In the genomic region with DNA sequence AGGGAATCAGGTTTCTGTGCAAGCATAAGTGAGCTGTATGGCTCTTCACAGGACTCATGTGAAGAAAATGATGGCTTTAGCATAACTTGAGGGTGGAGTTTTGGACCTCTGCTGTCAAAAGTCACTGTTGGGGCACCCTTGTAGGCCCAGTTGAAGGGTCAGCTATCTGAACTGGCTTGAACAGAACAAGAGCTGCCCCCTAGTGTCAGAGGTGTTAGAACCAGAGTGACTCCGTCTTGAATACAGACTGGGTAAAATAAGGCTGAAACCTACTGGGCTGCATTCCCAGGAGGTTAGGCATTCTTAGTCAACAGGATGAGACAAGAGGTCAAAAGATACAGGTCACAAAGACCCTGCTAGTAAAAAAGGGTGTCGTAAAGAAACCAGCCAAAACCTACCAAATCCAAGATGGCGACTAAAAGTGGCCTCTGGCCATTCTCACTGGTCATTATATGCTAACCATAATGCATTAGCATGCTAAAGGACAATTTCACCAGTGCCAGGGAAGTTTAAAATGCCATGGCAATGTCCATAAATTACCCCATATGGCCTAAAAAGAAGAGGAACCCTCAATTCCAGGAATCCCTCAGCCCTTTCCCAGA, we compare ENCODE assay signal across 13 cellular contexts.
DNase-seq lines count a peak whose midpoint lies in the region; TF ChIP-seq lines count a peak whose summit lies in the region.
"Had no signal": no experiment of that assay in that cellular context is flagged by ENCODE, and none has a peak within 500 bp of the region (broad histone marks: within the 10 kb centered on the region; RNA-seq: fewer than 3 reads in every experiment).

No MANE protein-coding gene starts in this region.

- H3K36me3 ChIP-seq in breast epithelium (no peaks in the 10 kb centered on the region), OCI-LY7 (ENCODE audit: insufficient read depth, low read length) (no peaks in the 10 kb centered on the region), iPS DF 6.9 (ENCODE audit: control insufficient read depth, insufficient read depth, low read length) (no peaks in the 10 kb centered on the region)
- H3K36me3 ChIP-seq: colonic mucosa, tibial artery had no signal

- POLR2A ChIA-PET in MCF 10A (lab: Yijun Ruan, JAX) = no interaction called here
- POLR2A ChIA-PET in OCI-LY7 (lab: Charles Lee) = no interaction called here

- peaks cover 5% of the 10 kb centered on the region for H3K4me1 Mint-ChIP-seq in MCF 10A (ENCODE audit: insufficient read depth, unreplicated experiment)

- H3K27me3 ChIP-seq in breast epithelium = no peaks in the 10 kb centered on the region
- no peaks in the 10 kb centered on the region for H3K27me3 ChIP-seq in iPS DF 6.9 (ENCODE audit: control insufficient read depth, insufficient read depth, low read length)
- H3K27me3 ChIP-seq: colonic mucosa had no signal

- H3K4me2 ChIP-seq in OCI-LY7 (ENCODE audit: low read length) = no peak overlapping the region

- DNase-seq in MCF 10A (ENCODE audit: unreplicated experiment) (no peak), breast epithelium (ENCODE audit: low spot score in 2 of 2) (no peak), OCI-LY7 (ENCODE audit: low spot score) (peak; percentile 55), iPS DF 6.9 (ENCODE audit: low read depth, low spot score) (peak; percentile 22), dedifferentiated amniotic fluid mesenchymal stem cell (ENCODE audit: extremely low spot score) (no peak), NCI-H2029 (lab: John Stamatoyannopoulos, UW) (no peak), AG08395 (ENCODE audit: low spot score) (no peak), NCI-H1092 treated with DMSO at 0.1 percent for 48 hours (lab: John Stamatoyannopoulos, UW) (no peak)
- DNase-seq: activated CD4-positive, alpha-beta T cell treated with anti-CD3 and anti-CD28 coated beads for 4 hours; activated T-cell treated with anti-CD3 and anti-CD28 coated beads, Interleukin-2, amount 50 U/mL, for 48 hours; colonic mucosa; GOT3; tibial artery had no signal

- no peaks in the 10 kb centered on the region for H3K27me3 Mint-ChIP-seq in MCF 10A (ENCODE audit: insufficient read depth, unreplicated experiment)

- H3K9me3 Mint-ChIP-seq in MCF 10A (ENCODE audit: unreplicated experiment) = no peaks in the 10 kb centered on the region

- TF ChIP-seq CTCF in MCF 10A (IDR thresholded peaks at IDR 0.05; ENCODE audit: unreplicated experiment) (no peak), breast epithelium (IDR thresholded peaks at IDR 0.05) (no peak), OCI-LY7 (conservative IDR thresholded peaks at IDR 0.05; ENCODE audit: low read length) (peak; percentile 83)

- H2AFZ ChIP-seq in OCI-LY7 (ENCODE audit: low read length) = peak overlapping the region; percentile 45; the same call in 1 of the 2 replicates

- BruUV-seq in MCF 10A (replicated peaks; lab: Mats Ljungman, UMichigan) (no TSS peak), OCI-LY7 (replicated peaks; lab: Mats Ljungman, UMichigan) (no TSS peak)

- TF ChIP-seq POLR2A in breast epithelium (IDR thresholded peaks at IDR 0.05) = no peak

- H4K20me1 ChIP-seq in OCI-LY7 (ENCODE audit: insufficient read depth, low read length) = no peaks in the 10 kb centered on the region

- intact Hi-C loops in MCF 10A (cut with micrococcal nuclease) = no loop called here
- intact Hi-C loops in breast epithelium (cut with DNase I; ENCODE audit: low total_unique reads) = no loop called here
- intact Hi-C loops in OCI-LY7 (cut with micrococcal nuclease; ENCODE audit: unreplicated experiment) = no loop called here

- H3K4me3 Mint-ChIP-seq in MCF 10A (ENCODE audit: unreplicated experiment) = no peak overlapping the region

- no peaks in the 10 kb centered on the region for H3K79me2 ChIP-seq in OCI-LY7 (ENCODE audit: insufficient read depth, low read depth, low read length)

- no peaks in the 10 kb centered on the region for H3K36me3 Mint-ChIP-seq in MCF 10A (ENCODE audit: insufficient read depth, unreplicated experiment)

- H3K9me2 ChIP-seq in OCI-LY7 (ENCODE audit: insufficient read depth, low read length) = no peaks in the 10 kb centered on the region

- no peak overlapping the region for H3K4me3 ChIP-seq in breast epithelium
- H3K4me3 ChIP-seq in OCI-LY7 (ENCODE audit: low read depth, low read length, poor library complexity, severe bottlenecking) = no peak overlapping the region
- no peak overlapping the region for H3K4me3 ChIP-seq in iPS DF 6.9 (ENCODE audit: low read length)
- H3K4me3 ChIP-seq: colonic mucosa, tibial artery had no signal

- whole genome bisulfite sequencing in iPS DF 6.9 (ENCODE audit: insufficient coverage, insufficient read length) = no CpG with 5 or more reads among the region's 3 CpGs

- H3K27ac Mint-ChIP-seq in MCF 10A (ENCODE audit: low read depth, unreplicated experiment) = peak overlapping the region; percentile 57

- CTCF ChIA-PET in MCF 10A (lab: Yijun Ruan, JAX) = interaction anchor here (0.5 to 0.6 kb wide), 3 partner anchors 45 to 462 kb away, joined by 3 read pairs; no protein-coding TSS in a partner anchor
- CTCF ChIA-PET in OCI-LY7 (lab: Charles Lee; ENCODE audit: unreplicated experiment) = no interaction called here

- no peaks in the 10 kb centered on the region for H3K4me1 ChIP-seq in breast epithelium
- peaks cover 29% of the 10 kb centered on the region for H3K4me1 ChIP-seq in OCI-LY7 (ENCODE audit: insufficient read depth, low read length, poor library complexity, severe bottlenecking)
- no peaks in the 10 kb centered on the region for H3K4me1 ChIP-seq in iPS DF 6.9 (ENCODE audit: control insufficient read depth, insufficient read depth, low read length)
- H3K4me1 ChIP-seq: colonic mucosa, tibial artery had no signal

- H3K9me3 ChIP-seq in breast epithelium (no peaks in the 10 kb centered on the region), OCI-LY7 (ENCODE audit: low read length) (no peaks in the 10 kb centered on the region), iPS DF 6.9 (ENCODE audit: control insufficient read depth, insufficient read depth, low read length) (no peaks in the 10 kb centered on the region)
- H3K9me3 ChIP-seq: colonic mucosa, tibial artery had no signal

- H3K27ac ChIP-seq in breast epithelium (no peak overlapping the region), OCI-LY7 (ENCODE audit: low read depth, low read length, poor library complexity, severe bottlenecking) (no peak overlapping the region), iPS DF 6.9 (ENCODE audit: low read length) (no peak overlapping the region)
- H3K27ac ChIP-seq: colonic mucosa, tibial artery had no signal

Comparison
In these comparisons a context has a peak if more than half of its experiments do, and no peak if none do; other contexts are left out.
1. DNase-seq: peak in OCI-LY7 (single experiment) and iPS DF 6.9 (single experiment); none in MCF 10A (single experiment), breast epithelium (0 of 2), dedifferentiated amniotic fluid mesenchymal stem cell (single experiment), NCI-H2029 (single experiment), AG08395 (single experiment) and NCI-H1092 treated with DMSO at 0.1 percent for 48 hours (single experiment).